Comparison of ENCODE assay signal across 8 cellular contexts in the genomic region with DNA sequence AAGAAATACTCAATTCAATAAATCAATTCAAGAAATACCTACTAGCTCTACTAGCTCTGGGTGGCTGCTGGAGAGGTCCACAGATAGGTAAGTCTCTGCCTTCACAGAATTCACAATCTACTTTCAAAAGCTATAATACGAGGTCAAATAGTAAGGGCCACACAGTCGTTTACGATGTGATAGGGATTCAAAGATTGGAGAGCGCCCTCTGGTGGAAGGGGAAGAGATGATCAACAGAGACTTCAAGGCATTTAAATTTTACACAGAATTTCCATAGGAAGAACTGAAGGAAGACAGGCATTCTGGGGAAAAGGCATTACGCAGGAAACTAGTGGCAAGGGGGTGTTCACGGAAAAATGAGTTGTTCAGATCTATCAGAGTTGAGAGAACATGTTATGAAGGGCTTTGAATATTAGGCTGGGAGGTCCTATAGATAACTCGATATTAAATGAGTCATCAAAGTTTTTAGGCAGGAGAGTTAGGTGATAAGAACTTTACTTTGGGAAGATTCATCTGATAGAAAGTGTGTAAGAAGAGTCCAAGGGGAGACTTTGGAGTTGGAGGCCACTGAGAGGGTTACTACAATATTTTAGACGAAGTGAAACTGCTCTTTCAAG.
DNase-seq lines count a peak whose midpoint lies in the region; ATAC-seq and TF ChIP-seq lines count a peak whose summit lies in the region.

No MANE protein-coding gene starts in this region.

- peaks cover 0 to 3% (median 0%) of the 10 kb centered on the region in 3 donors for H3K4me1 Mint-ChIP-seq in CD8-positive, alpha-beta memory T cell

- no peak overlapping the region for H3K27ac ChIP-seq in CD8-positive, alpha-beta memory T cell (ENCODE audit: low read depth, low read length)
- H3K27ac ChIP-seq in OCI-LY1 (ENCODE audit: low read depth, low read length, poor library complexity, severe bottlenecking) (no peak overlapping the region), esophagus squamous epithelium (no peak overlapping the region), neuronal stem cell (replicated peaks; ENCODE audit: low read length) (no peak overlapping the region), tibial nerve (no peak overlapping the region)

- H3K4me2 ChIP-seq in OCI-LY1 (ENCODE audit: low read length) (no peak overlapping the region), neuronal stem cell (ENCODE audit: insufficient read depth, low read length, poor library complexity, severe bottlenecking) (no peak overlapping the region)

- TF ChIP-seq CTCF in OCI-LY1 (IDR thresholded peaks at IDR 0.05; ENCODE audit: low read length) (peak; percentile 88), esophagus squamous epithelium (IDR thresholded peaks at IDR 0.05) (peak; percentile 59 to 79 (median 66)), tibial nerve (IDR thresholded peaks at IDR 0.05) (peak; percentile 45 to 69 (median 65))

- no peaks in the 10 kb centered on the region for H3F3A ChIP-seq in OCI-LY1 (ENCODE audit: insufficient read depth, low read length)

- H3K4ac ChIP-seq in neuronal stem cell (ENCODE audit: low read length), result no peak overlapping the region

- no peak overlapping the region for H2AFZ ChIP-seq in OCI-LY1 (ENCODE audit: low read length)
- H2AFZ ChIP-seq in neuronal stem cell (ENCODE audit: low read length), result no peak overlapping the region

- no peak overlapping the region for H2BK15ac ChIP-seq in neuronal stem cell (ENCODE audit: low read length)

- intact Hi-C loops in esophagus squamous epithelium (cut with DNase I), result no loop called here

- H3K18ac ChIP-seq in neuronal stem cell (ENCODE audit: low read length), result no peak overlapping the region

- WGBS in esophagus squamous epithelium, 2 donors, result 20 to 24% methylated on average over 8 of the region's 8 CpGs
- no CpG with 5 or more reads among the region's 8 CpGs for WGBS in neuronal stem cell (ENCODE audit: extremely low coverage in 2 of 2, insufficient read length in 2 of 2, insufficient replicate concordance in 1 of 2), 2 donors
- WGBS in tibial nerve, 2 donors, result 29 to 35% methylated on average over 8 of the region's 8 CpGs

- POLR2A ChIA-PET in CD8-positive, alpha-beta memory T cell (lab: Charles Lee), result no interaction called here

- no peaks in the 10 kb centered on the region for H3K4me1 ChIP-seq in CD8-positive, alpha-beta memory T cell (ENCODE audit: insufficient read depth, low read length)
- H3K4me1 ChIP-seq in OCI-LY1 (ENCODE audit: insufficient read depth, low read length, severe bottlenecking) (no peaks in the 10 kb centered on the region), esophagus squamous epithelium (no peaks in the 10 kb centered on the region), neuronal stem cell (ENCODE audit: control insufficient read depth in 2 of 2, insufficient read depth in 1 of 2, low read depth in 1 of 2, low read length in 2 of 2) (no peaks in the 10 kb centered on the region), tibial nerve (no peaks in the 10 kb centered on the region)

- no peak overlapping the region for H3K23ac ChIP-seq in neuronal stem cell (ENCODE audit: low read depth, low read length, poor library complexity)

- H3K79me2 ChIP-seq in OCI-LY1 (ENCODE audit: insufficient read depth, low read length), result no peaks in the 10 kb centered on the region

- no peak overlapping the region for H3K4me3 ChIP-seq in CD8-positive, alpha-beta memory T cell (ENCODE audit: low read length)
- H3K4me3 ChIP-seq in OCI-LY1 (ENCODE audit: low read depth, low read length, poor library complexity, severe bottlenecking) (no peak overlapping the region), esophagus squamous epithelium (no peak overlapping the region), neuronal stem cell (ENCODE audit: low read length in 2 of 2) (no peak overlapping the region), tibial nerve (no peak overlapping the region)

- H4K8ac ChIP-seq in neuronal stem cell (ENCODE audit: low read depth, low read length), result no peak overlapping the region

- H3K9me2 ChIP-seq in OCI-LY1 (ENCODE audit: low read depth, low read length), result no peaks in the 10 kb centered on the region

- CTCF ChIA-PET in CD8-positive, alpha-beta memory T cell (lab: Charles Lee), result interaction anchor here (0.6 to 2.9 kb wide), 2 partner anchors 10 to 54 kb away, joined by 4 to 12 read pairs; no protein-coding TSS in a partner anchor

- no peak overlapping the region for H3K27ac Mint-ChIP-seq in CD8-positive, alpha-beta memory T cell

- no peak for TF ChIP-seq EP300 in tibial nerve (IDR thresholded peaks at IDR 0.05)

- peaks cover 3 to 15% of the 10 kb centered on the region in 2 donors for H3K27me3 Mint-ChIP-seq in CD8-positive, alpha-beta memory T cell

- H3K9me3 ChIP-seq in CD8-positive, alpha-beta memory T cell (ENCODE audit: low read length), result no peaks in the 10 kb centered on the region
- no peaks in the 10 kb centered on the region for H3K9me3 ChIP-seq in OCI-LY1 (ENCODE audit: low read length)
- no peaks in the 10 kb centered on the region for H3K9me3 ChIP-seq in esophagus squamous epithelium
- no peaks in the 10 kb centered on the region for H3K9me3 ChIP-seq in neuronal stem cell (replicated peaks in 1 of 2; ENCODE audit: control insufficient read depth in 2 of 2, insufficient read depth in 1 of 2, low read depth in 1 of 2, low read length in 2 of 2)
- H3K9me3 ChIP-seq in tibial nerve, result peaks cover 0 to 4% (median 0%) of the 10 kb centered on the region in 4 donors

- H4K20me1 ChIP-seq in OCI-LY1 (ENCODE audit: insufficient read depth, low read length), result no peaks in the 10 kb centered on the region

- no peaks in the 10 kb centered on the region for H3K27me3 ChIP-seq in CD8-positive, alpha-beta memory T cell (ENCODE audit: insufficient read depth, low read length, poor library complexity, severe bottlenecking)
- H3K27me3 ChIP-seq in OCI-LY1 (ENCODE audit: insufficient read depth, low read length) (no peaks in the 10 kb centered on the region), esophagus squamous epithelium (no peaks in the 10 kb centered on the region), neuronal stem cell (ENCODE audit: control insufficient read depth in 3 of 3, insufficient read depth in 3 of 3, low read depth in 1 of 3, low read length in 3 of 3) (no peaks in the 10 kb centered on the region), tibial nerve (no peaks in the 10 kb centered on the region)

- no peak overlapping the region for H2BK12ac ChIP-seq in neuronal stem cell (ENCODE audit: low read length)

- no peak overlapping the region for H3K14ac ChIP-seq in neuronal stem cell (ENCODE audit: low read length)

- no peak overlapping the region for H2AK5ac ChIP-seq in neuronal stem cell (ENCODE audit: low read depth, low read length)

- no peaks in the 10 kb centered on the region for H3K36me3 Mint-ChIP-seq in CD8-positive, alpha-beta memory T cell

- peak; percentile 10 to 60 (median 31) for DNase-seq in CD8-positive, alpha-beta memory T cell
- DNase-seq in HT-29 (ENCODE audit: low spot score) (peak; percentile 93), esophagus squamous epithelium (lab: John Stamatoyannopoulos, UW) (no peak), neuronal stem cell (ENCODE audit: low spot score) (peak; percentile 72), tibial nerve (ENCODE audit: low spot score in 2 of 2) (peak in 1 of 2 donors; percentile 65)
- peak; percentile 46 for DNase-seq in activated CD8-positive, alpha-beta memory T cell treated with anti-CD3 and anti-CD28 coated beads, Interleukin-2, amount 50 U/mL, for 4 hours

- no peak overlapping the region for H3K4me3 Mint-ChIP-seq in CD8-positive, alpha-beta memory T cell

- no peak overlapping the region for H3K9ac ChIP-seq in OCI-LY1 (ENCODE audit: low read length)
- no peak overlapping the region for H3K9ac ChIP-seq in neuronal stem cell (ENCODE audit: low read depth, low read length, poor library complexity)

- H3K79me1 ChIP-seq in neuronal stem cell (ENCODE audit: low read depth, low read length), result no peaks in the 10 kb centered on the region

- no peak for ATAC-seq in GM19023 (IDR thresholded peaks at IDR 0.05; ENCODE audit: unreplicated experiment)

- no peak overlapping the region for H2BK120ac ChIP-seq in neuronal stem cell (ENCODE audit: low read depth, low read length)

- no peaks in the 10 kb centered on the region for H3K9me3 Mint-ChIP-seq in CD8-positive, alpha-beta memory T cell

- no peak overlapping the region for H2BK5ac ChIP-seq in neuronal stem cell (ENCODE audit: low read length)

- H4K91ac ChIP-seq in neuronal stem cell (ENCODE audit: low read depth, low read length, poor library complexity), result no peak overlapping the region

- H3K36me3 ChIP-seq in CD8-positive, alpha-beta memory T cell (ENCODE audit: insufficient read depth, low read length), result no peaks in the 10 kb centered on the region
- no peaks in the 10 kb centered on the region for H3K36me3 ChIP-seq in OCI-LY1 (ENCODE audit: insufficient read depth, low read length)
- H3K36me3 ChIP-seq in esophagus squamous epithelium, result no peaks in the 10 kb centered on the region
- H3K36me3 ChIP-seq in neuronal stem cell (replicated peaks in 1 of 2; ENCODE audit: control insufficient read depth in 2 of 2, insufficient read depth in 2 of 2, low read length in 2 of 2), result no peaks in the 10 kb centered on the region
- H3K36me3 ChIP-seq in tibial nerve, result no peaks in the 10 kb centered on the region

- TF ChIP-seq POLR2A in esophagus squamous epithelium (IDR thresholded peaks at IDR 0.05) (no peak), tibial nerve (IDR thresholded peaks at IDR 0.05) (no peak)
